Comparison of ENCODE assay signal across 8 cellular contexts in the genomic region with DNA sequence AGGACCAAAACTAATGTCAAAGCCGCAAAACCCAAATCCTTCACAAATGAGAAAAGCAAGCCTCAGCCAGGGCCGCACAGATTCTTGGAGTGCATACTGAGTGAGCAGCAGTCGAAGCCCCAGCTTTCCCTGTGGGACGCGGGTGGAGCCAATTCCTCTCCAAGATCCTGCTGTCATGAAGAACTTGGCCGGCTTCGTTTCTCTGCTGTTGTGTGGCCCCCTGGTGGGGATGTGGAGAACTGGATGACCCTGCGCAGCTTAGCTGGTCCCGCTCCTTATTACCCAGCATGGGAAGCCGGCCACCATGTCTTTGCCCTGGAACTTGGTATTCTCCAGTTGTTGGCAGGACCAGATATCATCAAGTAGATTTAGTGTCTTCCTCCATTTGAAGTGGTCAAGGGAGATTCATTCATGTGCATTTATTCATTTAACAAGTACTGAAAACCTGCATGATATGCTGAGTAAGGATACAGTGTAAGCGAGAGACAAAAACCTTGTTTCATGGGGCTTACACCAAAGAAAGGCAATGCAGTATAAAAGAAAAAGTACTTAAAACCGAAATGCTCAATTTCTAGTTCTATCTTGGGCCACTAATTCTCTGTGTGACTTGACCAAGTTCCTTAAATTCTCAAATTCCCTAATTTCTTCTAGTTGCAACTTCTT. TPM values are rescaled to one million over a fixed set of nuclear protein-coding genes. Genes with fewer than 3 reads are reported as not detected.
DNase-seq lines count a peak whose midpoint lies in the region; ATAC-seq and TF ChIP-seq lines count a peak whose summit lies in the region.

No MANE protein-coding gene starts in this region.

- peak; percentile 94 for ATAC-seq in GM19035 (IDR thresholded peaks at IDR 0.05; ENCODE audit: unreplicated experiment)

- peak; percentile 96 for TF ChIP-seq CTCF in AG10803 (conservative IDR thresholded peaks at IDR 0.05; ENCODE audit: low read length)
- TF ChIP-seq CTCF in epithelial cell of esophagus (IDR thresholded peaks at IDR 0.05; ENCODE audit: insufficient read depth, low read depth, low read length, missing control alignments): peak; percentile 93

- DNase-seq in AG10803 (ENCODE audit: low read depth) (peak; percentile 93), HS-27A (ENCODE audit: low read depth) (peak; percentile 27), NOMO-1 treated with DMSO at 0.1 percent for 48 hours (lab: John Stamatoyannopoulos, UW; ENCODE audit: unreplicated experiment) (peak; percentile 43), epithelial cell of esophagus (ENCODE audit: low read depth) (peak; percentile 86), myocyte (ENCODE audit: low read depth) (peak; percentile 95)
- peak; percentile 51 for DNase-seq in activated CD8-positive, alpha-beta memory T cell treated with anti-CD3 and anti-CD28 coated beads, Interleukin-2, amount 50 U/mL, for 24 hours (ENCODE audit: extremely low read depth)
- peak; percentile 58 to 59 for DNase-seq in stimulated activated CD8-positive, alpha-beta memory T cell treated with anti-CD3 and anti-CD28 coated beads, Interleukin-7, amount 100 ng/mL, for 1 hour (ENCODE audit: low read depth in 2 of 2)

- H3K4me3 ChIP-seq in AG10803 (ENCODE audit: low read length) (no peak overlapping the region), epithelial cell of esophagus (ENCODE audit: low read length) (no peak overlapping the region)

RNA-seq across cellular contexts. Expression of a gene that starts 56.8 kb away (rescaled TPM):
- total RNA-seq in myocyte: 0.16 TPM in 1 of 2 replicates, not detected in the other
- polyA plus RNA-seq in myocyte (2012): not detected

Comparison
In these comparisons a context has a peak if more than half of its experiments do, and no peak if none do; other contexts are left out.
1. DNase-seq: peak in every context shown above with its lines; median percentile 95 in myocyte; 93 in AG10803; 86 in epithelial cell of esophagus; 58 in stimulated activated CD8-positive, alpha-beta memory T cell treated with anti-CD3 and anti-CD28 coated beads, Interleukin-7, amount 100 ng/mL, for 1 hour; 51 in activated CD8-positive, alpha-beta memory T cell treated with anti-CD3 and anti-CD28 coated beads, Interleukin-2, amount 50 U/mL, for 24 hours; 43 in NOMO-1 treated with DMSO at 0.1 percent for 48 hours; 27 in HS-27A.